In genomic region chr13:51519839-51520238, GRCh38 we compare ENCODE assay signal across 19 cellular contexts.
DNase-seq lines count a peak whose midpoint lies in the region; ATAC-seq and TF ChIP-seq lines count a peak whose summit lies in the region.
"Had no signal": no experiment of that assay in that cellular context is flagged by ENCODE, and none has a peak within 500 bp of the region (broad histone marks: within the 10 kb centered on the region; RNA-seq: fewer than 3 reads in every experiment).

No MANE protein-coding gene starts in this region.

- DNase-seq in DMS 273 treated with DMSO at 0.1 percent for 48 hours (lab: John Stamatoyannopoulos, UW): peak; percentile 62
- DNase-seq in NCI-H446 treated with DMSO at 0.1 percent for 48 hours (lab: John Stamatoyannopoulos, UW): peak; percentile 86
- DNase-seq in epithelial cell of esophagus (ENCODE audit: low read depth): peak; percentile 75
- peak; percentile 27 for DNase-seq in middle frontal gyrus (ENCODE audit: extremely low spot score, low spot score)
- DNase-seq in kidney glomerular epithelial cell (lab: John Stamatoyannopoulos, UW): no peak
- DNase-seq in NCI-H128 (lab: John Stamatoyannopoulos, UW; ENCODE audit: unreplicated experiment): no peak
- no peak for DNase-seq in NCI-H2196 (lab: John Stamatoyannopoulos, UW; ENCODE audit: unreplicated experiment)
- DNase-seq: activated gamma-delta T cell; effector memory CD8-positive, alpha-beta T cell; glutamatergic neuron; islet precursor cell; midbrain; NCI-H187 treated with DMSO at 0.1 percent for 48 hours; NCI-H774; nucleus accumbens; small intestine; stimulated activated naive CD4-positive, alpha-beta T cell treated with Interleukin-2 at 50 U/mL for 16 hours had no signal

- TF ChIP-seq CTCF in epithelial cell of esophagus (IDR thresholded peaks at IDR 0.05; ENCODE audit: insufficient read depth, low read depth, low read length, missing control alignments): no peak

- ATAC-seq in HG03025 (IDR thresholded peaks at IDR 0.05; ENCODE audit: low FRiP score, unreplicated experiment): no peak
- ATAC-seq: effector memory CD8-positive, alpha-beta T cell had no signal

- no peak overlapping the region for H3K4me3 ChIP-seq in epithelial cell of esophagus (ENCODE audit: low read length)
- H3K4me3 ChIP-seq: vagina had no signal

Comparison
In these comparisons a context has a peak if more than half of its experiments do, and no peak if none do; other contexts are left out.
1. DNase-seq: peak in DMS 273 treated with DMSO at 0.1 percent for 48 hours (single experiment), NCI-H446 treated with DMSO at 0.1 percent for 48 hours (single experiment), epithelial cell of esophagus (single experiment) and middle frontal gyrus (single experiment); none in kidney glomerular epithelial cell (single experiment), NCI-H128 (single experiment) and NCI-H2196 (single experiment).